In genomic region chr11:83284501-83285051, GRCh38 we compare ENCODE assay signal across 7 cellular contexts. TPM values are rescaled to one million over a fixed set of nuclear protein-coding genes. Genes with fewer than 3 reads are reported as not detected.
DNase-seq lines count a peak whose midpoint lies in the region; ATAC-seq and TF ChIP-seq lines count a peak whose summit lies in the region.

No MANE protein-coding gene starts in this region.

- ATAC-seq in gastroesophageal sphincter = no peak
- no peak for ATAC-seq in stimulated activated effector memory CD8-positive, alpha-beta T cell treated with anti-CD3 and anti-CD28 coated beads, Interleukin-12 subunit alpha, Interleukin-12 subunit beta, amount 100 ng/mL, for 72 hours
- no peak for ATAC-seq in HG03045 (IDR thresholded peaks at IDR 0.05; ENCODE audit: unreplicated experiment)

- CTCF ChIA-PET in RWPE1 (lab: Yijun Ruan, JAX) = no interaction called here

- no peaks in the 10 kb centered on the region for H3K9me3 Mint-ChIP-seq in HFFc6
- H3K9me3 Mint-ChIP-seq in stimulated activated effector memory CD8-positive, alpha-beta T cell treated with anti-CD3 and anti-CD28 coated beads, Interleukin-12 subunit alpha, Interleukin-12 subunit beta, amount 100 ng/mL, for 72 hours = peaks cover 3% of the 10 kb centered on the region

- TF ChIP-seq POLR2A in gastroesophageal sphincter (IDR thresholded peaks at IDR 0.05) = no peak

- TF ChIP-seq EP300 in gastroesophageal sphincter (IDR thresholded peaks at IDR 0.05) = no peak

- H3K9me3 ChIP-seq in SJSA1 (replicated peaks) (no peaks in the 10 kb centered on the region), gastroesophageal sphincter (no peaks in the 10 kb centered on the region)

- H3K36me3 Mint-ChIP-seq in HFFc6 (ENCODE audit: low read depth) = peaks cover 10% of the 10 kb centered on the region
- H3K36me3 Mint-ChIP-seq in stimulated activated effector memory CD8-positive, alpha-beta T cell treated with anti-CD3 and anti-CD28 coated beads, Interleukin-12 subunit alpha, Interleukin-12 subunit beta, amount 100 ng/mL, for 72 hours = peaks cover 27% of the 10 kb centered on the region

- TF ChIP-seq CTCF in HFFc6 (IDR thresholded peaks at IDR 0.05) = no peak
- no peak for TF ChIP-seq CTCF in gastroesophageal sphincter (IDR thresholded peaks at IDR 0.05)
- TF ChIP-seq CTCF in RWPE1 (conservative IDR thresholded peaks at IDR 0.05; ENCODE audit: low read depth) = no peak

- H3K27me3 Mint-ChIP-seq in HFFc6 (ENCODE audit: insufficient read depth) = no peaks in the 10 kb centered on the region

- peak overlapping the region; percentile 84 for H3K4me3 ChIP-seq in SJSA1
- H3K4me3 ChIP-seq in gastroesophageal sphincter = peak overlapping the region; percentile 72 to 77

- H3K4me1 ChIP-seq in SJSA1 (replicated peaks) (peaks cover 14% of the 10 kb centered on the region), gastroesophageal sphincter (peaks cover 0 to 52% (median 6%) of the 10 kb centered on the region in 3 donors)

- POLR2A ChIA-PET in RWPE1 (lab: Yijun Ruan, JAX; ENCODE audit: low non-redundant PET) = no interaction called here

- peak overlapping the region; percentile 91 for H3K4me3 Mint-ChIP-seq in HFFc6
- H3K4me3 Mint-ChIP-seq in stimulated activated effector memory CD8-positive, alpha-beta T cell treated with anti-CD3 and anti-CD28 coated beads, Interleukin-12 subunit alpha, Interleukin-12 subunit beta, amount 100 ng/mL, for 72 hours = peak overlapping the region; percentile 95

- H3K27ac Mint-ChIP-seq in HFFc6 = peak overlapping the region; percentile 99
- peak overlapping the region; percentile 99 for H3K27ac Mint-ChIP-seq in stimulated activated effector memory CD8-positive, alpha-beta T cell treated with anti-CD3 and anti-CD28 coated beads, Interleukin-12 subunit alpha, Interleukin-12 subunit beta, amount 100 ng/mL, for 72 hours

- H3K27ac ChIP-seq in SJSA1 = peak overlapping the region; percentile 96; the same call in 1 of the 2 replicates
- peak overlapping the region in 1 of 4 donors; percentile 99 for H3K27ac ChIP-seq in gastroesophageal sphincter
- no peak overlapping the region for H3K27ac ChIP-seq in RWPE1

- H3K4me1 Mint-ChIP-seq in HFFc6 (ENCODE audit: low read depth) = peaks cover 64% of the 10 kb centered on the region
- H3K4me1 Mint-ChIP-seq in stimulated activated effector memory CD8-positive, alpha-beta T cell treated with anti-CD3 and anti-CD28 coated beads, Interleukin-12 subunit alpha, Interleukin-12 subunit beta, amount 100 ng/mL, for 72 hours = peaks cover 20% of the 10 kb centered on the region

- H3K27me3 ChIP-seq in SJSA1 (replicated peaks) = no peaks in the 10 kb centered on the region
- H3K27me3 ChIP-seq in gastroesophageal sphincter = no peaks in the 10 kb centered on the region

- no peak for DNase-seq in HFFc6
- no peak for DNase-seq in SJSA1 (ENCODE audit: low read depth in 1 of 2, low spot score in 2 of 2)
- DNase-seq in stimulated activated effector memory CD8-positive, alpha-beta T cell treated with anti-CD3 and anti-CD28 coated beads, Interleukin-12 subunit alpha, Interleukin-12 subunit beta, amount 100 ng/mL, for 72 hours (ENCODE audit: low spot score in 2 of 2) = no peak
- no peak for DNase-seq in RWPE1 (ENCODE audit: low spot score)
- no peak for DNase-seq in H4 (ENCODE audit: low spot score)

- H3K36me3 ChIP-seq in SJSA1 (peaks cover 8% of the 10 kb centered on the region), gastroesophageal sphincter (peaks cover 0 to 6% of the 10 kb centered on the region in 2 donors)

RNA-seq across cellular contexts. Expression of gene CCDC90B, which starts 1.6 kb away (rescaled TPM):
- total RNA-seq in HFFc6 (2021; fragmentation: NEBNext Ultra II Directional; extraction: Animal tissue kit (Norgen Biotek cat#: 25700)) = 10 to 100 TPM; 44.0 to 57.9 (median 50.2) TPM
- 32.2 and 45.1 TPM in 2 replicates for total RNA-seq in SJSA1 (2014; rRNA removed; shearing (Covaris generic))
- 10 to 100 TPM; 31.1 to 34.6 (median 33.2) TPM for total RNA-seq in gastroesophageal sphincter
- total RNA-seq in H4 (2014; rRNA removed; shearing (Covaris generic)) = 49.8 and 90.9 TPM in 2 replicates
